In the genomic region with DNA sequence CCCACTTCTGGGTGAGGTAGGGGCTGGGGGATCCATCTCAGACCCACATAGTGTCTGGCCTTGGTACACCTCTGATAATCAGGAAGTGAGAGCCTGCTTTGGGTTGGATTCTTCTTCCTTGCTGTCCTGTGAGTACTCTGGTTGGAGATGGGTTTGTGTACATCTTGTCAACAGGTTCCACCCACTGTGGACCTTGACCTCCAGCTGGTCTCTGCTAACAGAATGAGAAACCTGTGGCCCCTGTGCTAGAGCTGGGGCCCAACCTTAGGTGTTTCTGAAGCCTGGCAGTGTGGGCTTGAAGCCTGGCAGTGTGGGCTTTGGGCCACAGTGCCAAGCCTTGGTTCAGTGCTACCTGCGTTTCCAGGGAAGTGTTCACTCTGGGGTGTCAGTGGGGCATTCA, we compare ENCODE assay signal across 11 cellular contexts. TPM values are rescaled to one million over a fixed set of nuclear protein-coding genes. Genes with fewer than 3 reads are reported as not detected.
DNase-seq lines count a peak whose midpoint lies in the region; ATAC-seq and TF ChIP-seq lines count a peak whose summit lies in the region.
"Had no signal": no experiment of that assay in that cellular context is flagged by ENCODE, and none has a peak within 500 bp of the region (broad histone marks: within the 10 kb centered on the region; RNA-seq: fewer than 3 reads in every experiment).

No MANE protein-coding gene starts in this region.

- in situ Hi-C loops in gastrocnemius medialis (cut with MboI; ENCODE audit: low sequenced_read_pairs in 4 of 4): loop anchor here in 1 of 4 donors (10.0 kb wide), 1 partner anchor 52 kb away; no protein-coding TSS in a partner anchor

- H3K9ac ChIP-seq in SU-DHL-6 (ENCODE audit: low read length): no peak overlapping the region

- peak overlapping the region; percentile 2 for H3K4me2 ChIP-seq in SU-DHL-6 (ENCODE audit: low read depth, low read length, poor library complexity, severe bottlenecking)

- H3K9me2 ChIP-seq in SU-DHL-6 (replicated peaks; ENCODE audit: insufficient read depth, low read length): no peaks in the 10 kb centered on the region

- TF ChIP-seq EP300 in esophagus muscularis mucosa (IDR thresholded peaks at IDR 0.05): no peak

- WGBS in esophagus muscularis mucosa: 100% methylated on average over 1 of the region's 1 CpG

- ATAC-seq in gastrocnemius medialis (no peak), HG03045 (IDR thresholded peaks at IDR 0.05; ENCODE audit: unreplicated experiment) (no peak), GM21576 (IDR thresholded peaks at IDR 0.05; ENCODE audit: unreplicated experiment) (no peak)

- DNase-seq in NCI-H510A treated with DMSO at 0.1 percent for 48 hours (lab: John Stamatoyannopoulos, UW): peak; percentile 74
- no peak for DNase-seq in NCI-H510A (lab: John Stamatoyannopoulos, UW)
- no peak for DNase-seq in esophagus muscularis mucosa (ENCODE audit: extremely low spot score)
- DNase-seq in gastrocnemius medialis: no peak
- no peak for DNase-seq in AML-193 (lab: John Stamatoyannopoulos, UW)
- DNase-seq: NCI-H1417 treated with DMSO at 0.1 percent for 48 hours had no signal

- no peaks in the 10 kb centered on the region for H3K9me3 ChIP-seq in SU-DHL-6 (ENCODE audit: insufficient read depth, low read length)
- no peaks in the 10 kb centered on the region for H3K9me3 ChIP-seq in esophagus muscularis mucosa
- no peaks in the 10 kb centered on the region for H3K9me3 ChIP-seq in gastrocnemius medialis

- H3K4me1 ChIP-seq in esophagus muscularis mucosa (peaks cover 43 to 68% (median 55%) of the 10 kb centered on the region in 4 donors), gastrocnemius medialis (peaks cover 19 to 50% of the 10 kb centered on the region in 2 donors)

- H3K36me3 ChIP-seq in SU-DHL-6 (ENCODE audit: low read length) (no peaks in the 10 kb centered on the region), esophagus muscularis mucosa (peaks cover 0 to 8% (median 2%) of the 10 kb centered on the region in 4 donors), gastrocnemius medialis (no peaks in the 10 kb centered on the region)

- no peaks in the 10 kb centered on the region for H4K20me1 ChIP-seq in SU-DHL-6 (ENCODE audit: low read depth, low read length)

- intact Hi-C loops in esophagus muscularis mucosa (cut with DNase I) (no loop called here), gastrocnemius medialis (cut with DNase I; ENCODE audit: low total_unique reads) (loop anchor here (5.0 kb wide), 1 partner anchor 45 kb away; no protein-coding TSS in a partner anchor)

- TF ChIP-seq CTCF in SU-DHL-6 (IDR thresholded peaks at IDR 0.05; ENCODE audit: insufficient read depth, low read length, poor library complexity, severe bottlenecking) (no peak), esophagus muscularis mucosa (IDR thresholded peaks at IDR 0.05) (no peak), gastrocnemius medialis (IDR thresholded peaks at IDR 0.05 in 4 of 5, conservative IDR thresholded peaks at IDR 0.05 in 1 of 5) (no peak)

- H3K27ac ChIP-seq in SU-DHL-6 (ENCODE audit: low read depth, low read length): no peak overlapping the region
- peak overlapping the region; percentile 51 to 97 (median 75) for H3K27ac ChIP-seq in esophagus muscularis mucosa (replicated peaks in 1 of 4)
- H3K27ac ChIP-seq in gastrocnemius medialis: peak overlapping the region; percentile 91 to 98 (median 96)

- TF ChIP-seq POLR2A in esophagus muscularis mucosa (IDR thresholded peaks at IDR 0.05; ENCODE audit: low read depth): no peak
- TF ChIP-seq POLR2A in gastrocnemius medialis (IDR thresholded peaks at IDR 0.05): no peak

- H3F3A ChIP-seq in SU-DHL-6 (ENCODE audit: insufficient read depth): no peaks in the 10 kb centered on the region

- H3K79me2 ChIP-seq in SU-DHL-6 (ENCODE audit: insufficient read depth, low read length): peaks cover 13% of the 10 kb centered on the region; the same call in 1 of the 2 replicates

- H3K4me3 ChIP-seq in SU-DHL-6 (ENCODE audit: insufficient read depth, low read length, poor library complexity, severe bottlenecking) (no peak overlapping the region), esophagus muscularis mucosa (no peak overlapping the region), gastrocnemius medialis (no peak overlapping the region)

- H3K27me3 ChIP-seq in SU-DHL-6 (ENCODE audit: low read length) (no peaks in the 10 kb centered on the region), esophagus muscularis mucosa (no peaks in the 10 kb centered on the region), gastrocnemius medialis (no peaks in the 10 kb centered on the region)

- no peak overlapping the region for H2AFZ ChIP-seq in SU-DHL-6 (ENCODE audit: low read depth, low read length, severe bottlenecking)

RNA-seq across cellular contexts. Expression of a gene that starts 2.6 kb away (rescaled TPM):
- 10 to 100 TPM; 15.0 to 24.9 (median 16.4) TPM for total RNA-seq in esophagus muscularis mucosa
- total RNA-seq in gastrocnemius medialis: 10 to 100 TPM in 3 of 4 donors, 1 to 10 TPM in 1; 9.3 to 14.5 (median 11.3) TPM

RNA-seq across cellular contexts. Expression of a gene that starts 20.3 kb away (rescaled TPM):
- total RNA-seq in esophagus muscularis mucosa (100 to 1,000 TPM in 3 of 4 donors, 10 to 100 TPM in 1; 98.4 to 184 (median 130) TPM), gastrocnemius medialis (100 to 1,000 TPM; 176 to 481 (median 267) TPM)

RNA-seq across cellular contexts. Expression of a gene that starts 27.3 kb away (rescaled TPM):
- total RNA-seq in esophagus muscularis mucosa: not detected
- total RNA-seq in gastrocnemius medialis: not detected
- total RNA-seq: A172, pulmonary artery endothelial cell had no signal

RNA-seq across cellular contexts. Expression of a gene that starts 28.1 kb away (rescaled TPM):
- total RNA-seq in esophagus muscularis mucosa: 10 to 100 TPM; 16.6 to 25.0 (median 21.1) TPM
- 10 to 100 TPM; 13.6 to 33.0 (median 21.9) TPM for total RNA-seq in gastrocnemius medialis

RNA-seq across cellular contexts. Expression of a gene that starts 31.2 kb away (rescaled TPM):
- total RNA-seq in esophagus muscularis mucosa (10 to 100 TPM; 16.6 to 32.1 (median 27.9) TPM), gastrocnemius medialis (1 to 10 TPM; 4.7 to 8.5 (median 5.3) TPM)
